1 cellular context compared by ENCODE assay signal in the genomic region with DNA sequence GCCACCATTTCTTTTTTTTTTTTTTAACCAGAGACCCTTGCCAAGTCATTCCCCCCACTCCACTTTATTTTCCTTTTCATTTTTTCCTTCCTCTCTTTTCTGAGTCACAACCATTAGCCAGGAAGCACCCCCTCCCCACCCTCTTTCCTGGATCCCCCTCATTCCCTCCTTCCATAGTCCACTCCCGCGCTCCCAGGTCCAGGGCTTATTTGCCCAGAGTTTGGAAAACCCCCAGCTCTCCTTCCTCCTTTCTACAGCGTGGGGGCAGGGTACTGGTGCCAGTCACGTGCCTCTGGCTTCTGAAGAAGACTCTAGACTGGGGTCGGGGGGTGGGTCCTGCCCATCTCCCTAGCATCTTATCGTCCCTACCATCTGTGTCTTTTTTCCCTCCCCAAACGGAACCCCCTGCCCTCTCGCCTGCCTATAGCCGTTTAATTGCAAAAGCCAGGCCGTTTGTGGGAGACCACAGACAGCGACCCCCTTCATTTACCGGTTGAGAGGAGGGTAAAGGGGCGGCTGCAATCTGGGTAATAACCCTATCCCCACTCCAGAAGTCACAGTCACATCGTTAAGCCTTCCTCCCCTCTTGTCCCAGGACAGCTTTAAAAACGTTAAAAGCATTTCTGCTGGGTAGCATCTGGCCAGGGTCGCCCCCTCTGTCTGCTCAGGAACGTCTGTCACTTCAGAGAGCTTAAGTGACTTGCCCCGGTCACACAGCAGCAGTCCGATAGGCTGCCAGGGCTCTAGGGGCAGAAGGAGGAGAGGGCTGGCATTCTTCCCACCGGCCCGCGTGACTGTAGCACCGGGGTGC.
TF ChIP-seq lines count a peak whose summit lies in the region.

No MANE protein-coding gene starts in this region.

TF ChIP-seq in GM12878, 131 proteins besides CTCF, POLR2A, EP300 and RAD21:
- TF ChIP-seq RELB (IDR thresholded peaks at IDR 0.05; ENCODE audit: low read depth) = peak; percentile 82
- peak; percentile 50 for TF ChIP-seq IKZF1 (conservative IDR thresholded peaks at IDR 0.05)
- 0 out of 3 replicates have a peak, but pooled peaks of 1 of the 2 experiments have one; percentile 13 for TF ChIP-seq EGR1 (IDR thresholded peaks at IDR 0.05; ENCODE audit: borderline replicate concordance in 1 of 2, low read depth in 2 of 2, low read length in 2 of 2)
- TF ChIP-seq BRCA1 (IDR thresholded peaks at IDR 0.05; ENCODE audit: low read depth, low read length) = no peak
- TF ChIP-seq STAT1 (conservative IDR thresholded peaks at IDR 0.05) = no peak
- TF ChIP-seq RAD51 (IDR thresholded peaks at IDR 0.05) = peak; percentile 89
- peak; percentile 52 for TF ChIP-seq RELA (IDR thresholded peaks at IDR 0.05; ENCODE audit: borderline replicate concordance, partially characterized antibody)
- TF ChIP-seq IKZF2 (IDR thresholded peaks at IDR 0.05) = peak; percentile 68 to 86
- no peak for TF ChIP-seq HCFC1 (IDR thresholded peaks at IDR 0.05; ENCODE audit: low read length)
- no peak for TF ChIP-seq SPI1 (IDR thresholded peaks at IDR 0.05; ENCODE audit: borderline replicate concordance, insufficient read depth, low read depth, low read length)
- TF ChIP-seq PBX3 (IDR thresholded peaks at IDR 0.05; ENCODE audit: insufficient replicate concordance, low read depth, low read length) = no peak
- peak; percentile 88 to 92 for TF ChIP-seq BHLHE40 (IDR thresholded peaks at IDR 0.05; ENCODE audit: borderline replicate concordance in 1 of 2, low read depth in 2 of 2, low read length in 1 of 2)
- no peak for TF ChIP-seq ZNF274 (IDR thresholded peaks at IDR 0.05; ENCODE audit: insufficient read depth, insufficient read length)
- no peak for TF ChIP-seq MEF2B (IDR thresholded peaks at IDR 0.05; ENCODE audit: partially characterized antibody, poor library complexity, severe bottlenecking)
- no peak for TF ChIP-seq SMAD1 (IDR thresholded peaks at IDR 0.05; ENCODE audit: low read depth, partially characterized antibody)
- peak; percentile 81 for TF ChIP-seq EED (IDR thresholded peaks at IDR 0.05; ENCODE audit: low read depth)
- TF ChIP-seq NFYA (IDR thresholded peaks at IDR 0.05; ENCODE audit: borderline replicate concordance, low read depth, low read length) = no peak
- no peak for TF ChIP-seq MEF2A (IDR thresholded peaks at IDR 0.05; ENCODE audit: insufficient read depth, low read depth, low read length)
- TF ChIP-seq SIX5 (IDR thresholded peaks at IDR 0.05; ENCODE audit: low read depth, low read length, severe bottlenecking) = no peak
- TF ChIP-seq KLF5 (IDR thresholded peaks at IDR 0.05; ENCODE audit: partially characterized antibody) = no peak
- TF ChIP-seq, protein P1, sequence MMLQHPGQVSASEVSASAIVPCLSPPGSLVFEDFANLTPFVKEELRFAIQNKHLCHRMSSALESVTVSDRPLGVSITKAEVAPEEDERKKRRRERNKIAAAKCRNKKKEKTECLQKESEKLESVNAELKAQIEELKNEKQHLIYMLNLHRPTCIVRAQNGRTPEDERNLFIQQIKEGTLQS (IDR thresholded peaks at IDR 0.05; ENCODE audit: borderline replicate concordance, extremely low read depth, low read depth, low read length) = peak; percentile 29; the same call in 1 of the 2 replicates
- peak; percentile 80 for TF ChIP-seq USF1 (IDR thresholded peaks at IDR 0.05; ENCODE audit: borderline replicate concordance, extremely low read length, insufficient read depth, low read depth, low read length)
- no peak for TF ChIP-seq MAX (IDR thresholded peaks at IDR 0.05; ENCODE audit: low read depth, low read length)
- TF ChIP-seq RBBP5 (conservative IDR thresholded peaks at IDR 0.05) = no peak
- TF ChIP-seq, protein P2, sequence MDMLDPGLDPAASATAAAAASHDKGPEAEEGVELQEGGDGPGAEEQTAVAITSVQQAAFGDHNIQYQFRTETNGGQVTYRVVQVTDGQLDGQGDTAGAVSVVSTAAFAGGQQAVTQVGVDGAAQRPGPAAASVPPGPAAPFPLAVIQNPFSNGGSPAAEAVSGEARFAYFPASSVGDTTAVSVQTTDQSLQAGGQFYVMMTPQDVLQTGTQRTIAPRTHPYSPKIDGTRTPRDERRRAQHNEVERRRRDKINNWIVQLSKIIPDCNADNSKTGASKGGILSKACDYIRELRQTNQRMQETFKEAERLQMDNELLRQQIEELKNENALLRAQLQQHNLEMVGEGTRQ (IDR thresholded peaks at IDR 0.05; ENCODE audit: borderline replicate concordance, low read depth, low read length) = peak; percentile 26; the same call in 1 of the 2 replicates
- TF ChIP-seq ZNF622 (IDR thresholded peaks at IDR 0.05) = no peak
TF ChIP-seq in GM12878: peak in this region for 11.
